ENCODE assay signal across 24 cellular contexts in the genomic region with DNA sequence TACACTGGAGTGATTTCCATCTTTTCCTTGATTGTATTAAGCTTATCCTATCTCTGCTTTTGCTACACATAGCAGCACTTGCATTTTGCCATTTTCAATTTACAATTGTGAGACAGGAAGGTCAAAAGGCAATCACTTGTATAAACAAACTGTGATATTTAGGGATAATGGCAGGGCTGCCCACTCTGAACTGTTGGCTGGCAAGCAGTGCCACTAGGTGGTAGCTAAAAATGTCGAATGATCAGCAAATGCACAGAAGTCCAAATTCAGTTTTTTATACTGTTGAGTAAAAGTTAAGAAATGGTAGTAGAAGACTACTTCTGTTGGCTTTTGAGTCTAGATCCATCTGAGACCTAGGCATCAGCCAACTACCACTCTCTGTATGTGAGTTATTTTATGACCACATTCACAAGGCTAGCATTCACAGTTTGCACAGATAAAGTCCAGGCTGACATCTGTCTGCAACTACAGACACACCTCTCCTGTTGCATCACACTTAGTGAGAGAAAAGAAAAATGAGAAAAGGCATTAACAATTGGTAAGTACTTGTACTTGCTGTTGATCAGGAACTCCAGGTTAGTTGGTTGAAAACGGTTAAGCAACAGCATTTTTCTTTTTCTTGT.
"Had no signal": no experiment of that assay in that cellular context is flagged by ENCODE, and none has a peak within 500 bp of the region (broad histone marks: within the 10 kb centered on the region; RNA-seq: fewer than 3 reads in every experiment).

No MANE protein-coding gene starts in this region.

- H3K36me3 ChIP-seq: brain microvascular endothelial cell, colonic mucosa, gastrocnemius medialis, heart left ventricle, neural progenitor cell, vagina had no signal

- H3K27ac Mint-ChIP-seq: activated naive CD4-positive, alpha-beta T cell treated with anti-CD3 and anti-CD28 coated beads, Interleukin-2, amount 10 ng/mL, durations not matched to agents 7 days and 5 days; activated naive CD8-positive, alpha-beta T cell treated with anti-CD3 and anti-CD28 coated beads, Interleukin-2, amount 50 U/mL, for 24 hours; naive thymus-derived CD4-positive, alpha-beta T cell; neural progenitor cell; stimulated activated naive CD8-positive, alpha-beta T cell treated with anti-CD3 and anti-CD28 coated beads, Interleukin-15, amount 100 ng/mL, for 72 hours had no signal

- H3K4me3 ChIP-seq: colonic mucosa, gastrocnemius medialis, heart left ventricle, neural progenitor cell, psoas muscle, skin epidermis, vagina had no signal

- H3K4me3 Mint-ChIP-seq: activated naive CD4-positive, alpha-beta T cell treated with anti-CD3 and anti-CD28 coated beads, Interleukin-2, amount 10 ng/mL, durations not matched to agents 7 days and 5 days; activated naive CD8-positive, alpha-beta T cell treated with anti-CD3 and anti-CD28 coated beads, Interleukin-2, amount 50 U/mL, for 24 hours; central memory CD8-positive, alpha-beta T cell; naive thymus-derived CD4-positive, alpha-beta T cell; neural progenitor cell; stimulated activated naive CD8-positive, alpha-beta T cell treated with anti-CD3 and anti-CD28 coated beads, Interleukin-15, amount 100 ng/mL, for 72 hours had no signal

- H3K27ac ChIP-seq: brain microvascular endothelial cell, colonic mucosa, gastrocnemius medialis, heart left ventricle, neural progenitor cell, psoas muscle, skin epidermis, vagina had no signal

- H3K36me3 Mint-ChIP-seq: activated naive CD4-positive, alpha-beta T cell treated with anti-CD3 and anti-CD28 coated beads, Interleukin-2, amount 10 ng/mL, durations not matched to agents 7 days and 5 days; naive thymus-derived CD4-positive, alpha-beta T cell; neural progenitor cell had no signal

- H3K4me1 Mint-ChIP-seq: activated naive CD4-positive, alpha-beta T cell treated with anti-CD3 and anti-CD28 coated beads, Interleukin-2, amount 10 ng/mL, durations not matched to agents 7 days and 5 days; activated naive CD8-positive, alpha-beta T cell treated with anti-CD3 and anti-CD28 coated beads, Interleukin-2, amount 50 U/mL, for 24 hours; central memory CD8-positive, alpha-beta T cell; naive thymus-derived CD4-positive, alpha-beta T cell; neural progenitor cell; stimulated activated naive CD8-positive, alpha-beta T cell treated with anti-CD3 and anti-CD28 coated beads, Interleukin-15, amount 100 ng/mL, for 72 hours had no signal

- H3K27me3 ChIP-seq: brain microvascular endothelial cell, colonic mucosa, gastrocnemius medialis, heart left ventricle, neural progenitor cell, vagina had no signal

- H3K27me3 Mint-ChIP-seq: activated naive CD4-positive, alpha-beta T cell treated with anti-CD3 and anti-CD28 coated beads, Interleukin-2, amount 10 ng/mL, durations not matched to agents 7 days and 5 days; activated naive CD8-positive, alpha-beta T cell treated with anti-CD3 and anti-CD28 coated beads, Interleukin-2, amount 50 U/mL, for 24 hours; central memory CD8-positive, alpha-beta T cell had no signal

- H3K9me3 Mint-ChIP-seq: activated naive CD4-positive, alpha-beta T cell treated with anti-CD3 and anti-CD28 coated beads, Interleukin-2, amount 10 ng/mL, durations not matched to agents 7 days and 5 days had no signal

- H3K9me3 ChIP-seq: colonic mucosa, psoas muscle, vagina had no signal

- DNase-seq: activated CD4-positive, alpha-beta T cell treated with anti-CD3 and anti-CD28 coated beads, Interleukin-2, amount 50 U/mL, for 1 hour; activated CD8-positive, alpha-beta memory T cell treated with anti-CD3 and anti-CD28 coated beads for 24 hours; activated CD8-positive, alpha-beta memory T cell treated with anti-CD3 and anti-CD28 coated beads, Interleukin-2, amount 50 U/mL, for 48 hours; activated effector memory CD4-positive, alpha-beta T cell treated with Interleukin-2 at 50 U/mL for 16 hours; activated naive CD4-positive, alpha-beta T cell treated with anti-CD3 and anti-CD28 coated beads, Interleukin-2, amount 10 ng/mL, durations not matched to agents 7 days and 5 days; activated naive CD8-positive, alpha-beta T cell treated with anti-CD3 and anti-CD28 coated beads, Interleukin-2, amount 50 U/mL, for 24 hours; activated T-cell treated with anti-CD3 and anti-CD28 coated beads, Interleukin-2, amount 50 U/mL, for 48 hours; brain microvascular endothelial cell; colonic mucosa; gastrocnemius medialis; heart left ventricle; mesenchymal stem cell; naive thymus-derived CD4-positive, alpha-beta T cell; psoas muscle; right cardiac atrium; stimulated activated CD4-positive, alpha-beta T cell treated with anti-CD3 and anti-CD28 coated beads, Interleukin-15, amount 100 ng/mL, for 24 hours; stimulated activated CD4-positive, alpha-beta T cell treated with anti-CD3 and anti-CD28 coated beads, Interleukin-2, amount 100 ng/mL, for 48 hours; stimulated activated naive CD8-positive, alpha-beta T cell treated with anti-CD3 and anti-CD28 coated beads, Interleukin-15, amount 100 ng/mL, for 72 hours; T1000 had no signal

- H3K9ac ChIP-seq: neural progenitor cell had no signal

- ATAC-seq: activated CD4-positive, CD25-positive, alpha-beta regulatory T cell treated with anti-CD3 and anti-CD28 coated beads, Interleukin-2, amount 50 U/mL, for 24 hours; activated naive CD8-positive, alpha-beta T cell treated with anti-CD3 and anti-CD28 coated beads, Interleukin-2, amount 50 U/mL, for 24 hours; gastrocnemius medialis; heart left ventricle; naive thymus-derived CD4-positive, alpha-beta T cell; psoas muscle; right cardiac atrium; stimulated activated naive CD8-positive, alpha-beta T cell treated with anti-CD3 and anti-CD28 coated beads, Interleukin-15, amount 100 ng/mL, for 72 hours had no signal

- H3K4me1 ChIP-seq: colonic mucosa, gastrocnemius medialis, heart left ventricle, neural progenitor cell, psoas muscle, vagina had no signal
